In the genomic region with DNA sequence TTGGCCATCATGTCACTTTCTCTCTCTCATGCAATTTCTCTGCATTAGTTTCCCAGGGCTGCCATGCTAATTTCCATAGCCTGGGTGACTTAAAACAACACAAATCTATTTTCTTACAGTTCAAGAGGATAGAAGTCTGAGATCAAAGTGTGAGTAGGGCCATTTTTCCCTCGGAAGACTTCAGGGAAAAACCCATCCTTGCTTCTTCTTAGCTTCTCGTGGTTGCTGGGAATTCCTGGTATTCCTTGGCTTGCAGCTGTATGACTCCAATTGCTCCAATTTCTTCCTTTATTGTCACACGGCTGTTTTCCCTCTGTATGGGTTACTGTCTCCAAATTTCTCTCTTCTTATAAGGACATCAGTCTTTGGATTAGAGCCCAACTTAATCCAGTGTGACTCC, we compare ENCODE assay signal across 22 cellular contexts.
DNase-seq lines count a peak whose midpoint lies in the region; ATAC-seq, FAIRE-seq and TF ChIP-seq lines count a peak whose summit lies in the region.
"Had no signal": no experiment of that assay in that cellular context is flagged by ENCODE, and none has a peak within 500 bp of the region (broad histone marks: within the 10 kb centered on the region; RNA-seq: fewer than 3 reads in every experiment).

No MANE protein-coding gene starts in this region.

- H3K27ac ChIP-seq in esophagus muscularis mucosa (replicated peaks in 1 of 4) = no peak overlapping the region
- H3K27ac ChIP-seq: GM23248, HL-60 had no signal

- CTCF ChIA-PET in AG04449 (lab: Yijun Ruan, JAX) = no interaction called here
- CTCF ChIA-PET in activated CD8-positive, alpha-beta T cell treated with anti-CD3 and anti-CD28 coated beads for 36 hours (lab: Charles Lee) = no interaction called here

- H3K4me1 Mint-ChIP-seq in activated CD8-positive, alpha-beta T cell treated with anti-CD3 and anti-CD28 coated beads for 36 hours (ENCODE audit: low read depth) = no peaks in the 10 kb centered on the region
- H3K4me1 Mint-ChIP-seq: CD14-positive monocyte had no signal

- POLR2A ChIA-PET in AG04449 (lab: Yijun Ruan, JAX) = no interaction called here
- POLR2A ChIA-PET in activated CD8-positive, alpha-beta T cell treated with anti-CD3 and anti-CD28 coated beads for 36 hours (lab: Charles Lee) = no interaction called here

- no peaks in the 10 kb centered on the region for H3K9me3 ChIP-seq in esophagus muscularis mucosa

- ATAC-seq in HG02678 (IDR thresholded peaks at IDR 0.05; ENCODE audit: unreplicated experiment) (no peak), GM18873 (IDR thresholded peaks at IDR 0.05; ENCODE audit: low FRiP score, unreplicated experiment) (no peak)
- ATAC-seq in activated CD4-positive, CD25-positive, alpha-beta regulatory T cell treated with anti-CD3 and anti-CD28 coated beads, Interleukin-2, amount 50 U/mL, for 24 hours = no peak
- no peak for ATAC-seq in activated CD8-positive, alpha-beta T cell treated with anti-CD3 and anti-CD28 coated beads for 36 hours
- ATAC-seq: PC-3, Right ventricle myocardium inferior had no signal

- no peak overlapping the region for H3K27ac Mint-ChIP-seq in activated CD8-positive, alpha-beta T cell treated with anti-CD3 and anti-CD28 coated beads for 36 hours
- H3K27ac Mint-ChIP-seq: CD14-positive monocyte had no signal

- H3K9me3 Mint-ChIP-seq in activated CD8-positive, alpha-beta T cell treated with anti-CD3 and anti-CD28 coated beads for 36 hours = no peaks in the 10 kb centered on the region

- H3K4me3 Mint-ChIP-seq in activated CD8-positive, alpha-beta T cell treated with anti-CD3 and anti-CD28 coated beads for 36 hours = no peak overlapping the region
- H3K4me3 Mint-ChIP-seq: CD14-positive monocyte had no signal

- FAIRE-seq in RCC 7860 (lab: Jason Lieb, UNC) = no peak
- FAIRE-seq: GM12891, GM19239 had no signal

- H3K4me3 ChIP-seq in AG04449 (ENCODE audit: low read depth, low read length) = no peak overlapping the region
- H3K4me3 ChIP-seq in esophagus muscularis mucosa = no peak overlapping the region
- H3K4me3 ChIP-seq in kidney epithelial cell (ENCODE audit: low read depth, low read length) = no peak overlapping the region
- H3K4me3 ChIP-seq: GM23248 had no signal

- DNase-seq in AG04449 (ENCODE audit: low read depth, low spot score) (peak; percentile 14), RCC 7860 (ENCODE audit: low spot score) (peak; percentile 9), esophagus muscularis mucosa (ENCODE audit: extremely low spot score) (peak; percentile 7), kidney epithelial cell (ENCODE audit: low read depth) (peak; percentile 37)
- no peak for DNase-seq in activated CD8-positive, alpha-beta T cell treated with anti-CD3 and anti-CD28 coated beads for 36 hours
- DNase-seq: 8988T, COR-L47, GM23248, KBM-7, NCI-H1092, NCI-H1694, NCI-H345, NCI-H69, PC-3 had no signal

- H3K27me3 ChIP-seq in esophagus muscularis mucosa (no peaks in the 10 kb centered on the region), kidney epithelial cell (ENCODE audit: control insufficient read depth, insufficient read depth, low read length) (no peaks in the 10 kb centered on the region)

- H3K27me3 Mint-ChIP-seq in activated CD8-positive, alpha-beta T cell treated with anti-CD3 and anti-CD28 coated beads for 36 hours = peaks cover 1% of the 10 kb centered on the region

- intact Hi-C loops in esophagus muscularis mucosa (cut with DNase I) = no loop called here
- intact Hi-C loops in activated CD8-positive, alpha-beta T cell treated with anti-CD3 and anti-CD28 coated beads for 36 hours (cut with micrococcal nuclease) = no loop called here

- peaks cover 0 to 17% (median 11%) of the 10 kb centered on the region in 4 donors for H3K4me1 ChIP-seq in esophagus muscularis mucosa

- no peak for TF ChIP-seq EP300 in esophagus muscularis mucosa (IDR thresholded peaks at IDR 0.05)

- 79% methylated on average over 3 of the region's 3 CpGs for WGBS in esophagus muscularis mucosa

- no peaks in the 10 kb centered on the region for H3K36me3 ChIP-seq in esophagus muscularis mucosa
- no peaks in the 10 kb centered on the region for H3K36me3 ChIP-seq in kidney epithelial cell (ENCODE audit: control insufficient read depth, insufficient read depth, low read length)

- H3K36me3 Mint-ChIP-seq in activated CD8-positive, alpha-beta T cell treated with anti-CD3 and anti-CD28 coated beads for 36 hours (ENCODE audit: low read depth) = no peaks in the 10 kb centered on the region
- H3K36me3 Mint-ChIP-seq: CD14-positive monocyte had no signal

- TF ChIP-seq CTCF in AG04449 (IDR thresholded peaks at IDR 0.05; ENCODE audit: insufficient read depth, low read length, missing control alignments) = no peak
- TF ChIP-seq CTCF in esophagus muscularis mucosa (IDR thresholded peaks at IDR 0.05) = no peak
- no peak for TF ChIP-seq CTCF in kidney epithelial cell (IDR thresholded peaks at IDR 0.05; ENCODE audit: insufficient read depth, low read length, poor library complexity, severe bottlenecking)
- TF ChIP-seq CTCF in activated CD8-positive, alpha-beta T cell treated with anti-CD3 and anti-CD28 coated beads for 36 hours (IDR thresholded peaks at IDR 0.05) = no peak

- TF ChIP-seq POLR2A in esophagus muscularis mucosa (IDR thresholded peaks at IDR 0.05; ENCODE audit: low read depth) = no peak
